In the genomic region with DNA sequence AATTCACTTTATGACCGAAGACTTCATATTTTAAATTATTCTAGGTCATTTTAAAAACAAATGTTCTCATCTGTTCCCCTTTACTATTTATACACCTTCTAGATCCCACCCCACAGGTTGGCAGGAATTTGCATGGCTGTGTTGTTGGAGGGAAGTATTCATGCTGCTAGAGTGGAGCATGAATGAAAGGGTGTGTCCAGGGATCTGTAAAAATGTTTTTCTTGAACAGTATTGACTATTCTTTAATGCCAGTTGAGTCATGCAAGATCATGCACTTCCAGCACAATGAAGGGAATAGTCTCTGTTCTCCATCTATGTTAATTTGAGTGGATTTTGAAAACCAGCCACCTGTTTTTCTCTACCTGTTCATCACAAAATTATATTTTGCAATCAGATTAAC, we compare ENCODE assay signal across 23 cellular contexts. TPM values are rescaled to one million over a fixed set of nuclear protein-coding genes. Genes with fewer than 3 reads are reported as not detected.
"Had no signal": no experiment of that assay in that cellular context is flagged by ENCODE, and none has a peak within 500 bp of the region (broad histone marks: within the 10 kb centered on the region; RNA-seq: fewer than 3 reads in every experiment).

No MANE protein-coding gene starts in this region.

- H3K36me3 ChIP-seq: esophagus muscularis mucosa, gastrocnemius medialis, left lung, neural progenitor cell, prostate gland, sigmoid colon, stomach, thyroid gland, vagina had no signal

- H3K9me3 ChIP-seq: esophagus muscularis mucosa, gastrocnemius medialis, left lung, prostate gland, stomach, thyroid gland, vagina had no signal

- H2AFZ ChIP-seq: neural progenitor cell had no signal

- DNase-seq: dorsolateral prefrontal cortex; effector CD4-positive, alpha-beta T cell; gastrocnemius medialis; head of caudate nucleus; kidney; left cardiac atrium; left lung; mesendoderm; midbrain; naive thymus-derived CD4-positive, alpha-beta T cell; right cardiac atrium; sigmoid colon; stimulated activated CD4-positive, alpha-beta T cell treated with anti-CD3 and anti-CD28 coated beads, Interleukin-2, amount 100 ng/mL, for 24 hours; stimulated activated CD4-positive, alpha-beta T cell treated with anti-CD3 and anti-CD28 coated beads, Interleukin-4, amount 100 ng/mL, for 24 hours; stimulated activated naive CD4-positive, alpha-beta T cell treated with Interleukin-2 at 50 U/mL for 16 hours; stomach; thyroid gland; trophoblast cell had no signal

- H3K4me3 ChIP-seq: dorsolateral prefrontal cortex, esophagus muscularis mucosa, gastrocnemius medialis, left lung, neural progenitor cell, prostate gland, sigmoid colon, stomach, thyroid gland, vagina had no signal

- H3K4me1 ChIP-seq: esophagus muscularis mucosa, gastrocnemius medialis, left lung, neural progenitor cell, prostate gland, stomach, thyroid gland, vagina had no signal

- ATAC-seq: gastrocnemius medialis; left cardiac atrium; left lung; naive thymus-derived CD4-positive, alpha-beta T cell; stimulated activated effector memory CD8-positive, alpha-beta T cell treated with anti-CD3 and anti-CD28 coated beads, Interleukin-12 subunit alpha, Interleukin-12 subunit beta, amount 100 ng/mL, for 72 hours had no signal

- H3K4me2 ChIP-seq: neural progenitor cell had no signal

- H3K27me3 ChIP-seq: dorsolateral prefrontal cortex, esophagus muscularis mucosa, gastrocnemius medialis, left lung, neural progenitor cell, sigmoid colon, stomach, thyroid gland, vagina had no signal

- H3K27ac ChIP-seq: dorsolateral prefrontal cortex, esophagus muscularis mucosa, gastrocnemius medialis, left lung, neural progenitor cell, prostate gland, sigmoid colon, stomach, thyroid gland, vagina had no signal

- H3K9ac ChIP-seq: neural progenitor cell had no signal

RNA-seq across cellular contexts. Expression of a gene that starts 52.0 kb away (rescaled TPM):
- polyA plus RNA-seq: naive thymus-derived CD4-positive, alpha-beta T cell had no signal
